Comparison of ENCODE assay signal across 12 cellular contexts in genomic region chr1:241592273-241592958, GRCh38. TPM values are rescaled to one million over a fixed set of nuclear protein-coding genes. Genes with fewer than 3 reads are reported as not detected.
A peak's percentile ranks its signal among the peaks of the same experiment; 100 is the strongest.
DNase-seq lines count a peak whose midpoint lies in the region; ATAC-seq lines count a peak whose summit lies in the region.
"Had no signal": no experiment of that assay in that cellular context is flagged by ENCODE, and none has a peak within 500 bp of the region (broad histone marks: within the 10 kb centered on the region; RNA-seq: fewer than 3 reads in every experiment).

No MANE protein-coding gene starts in this region.

- H3K27me3 Mint-ChIP-seq in activated T-helper 17 cell treated with anti-CD3 and anti-CD28 coated beads, Interleukin-2, amount 50 U/mL, for 72 hours: no peaks in the 10 kb centered on the region

- ATAC-seq in GM18907 (IDR thresholded peaks at IDR 0.05; ENCODE audit: unreplicated experiment): peak; percentile 82
- peak; percentile 64 for ATAC-seq in HG03097 (IDR thresholded peaks at IDR 0.05; ENCODE audit: low FRiP score, unreplicated experiment)
- ATAC-seq in activated T-helper 17 cell treated with anti-CD3 and anti-CD28 coated beads, Interleukin-2, amount 50 U/mL, for 72 hours (replicated peaks): peak; percentile 96

- H3K4me1 Mint-ChIP-seq in activated T-helper 17 cell treated with anti-CD3 and anti-CD28 coated beads, Interleukin-2, amount 50 U/mL, for 72 hours: peaks cover 12% of the 10 kb centered on the region

- peak overlapping the region; percentile 34 for H3K4me3 Mint-ChIP-seq in activated T-helper 17 cell treated with anti-CD3 and anti-CD28 coated beads, Interleukin-2, amount 50 U/mL, for 72 hours
- H3K4me3 Mint-ChIP-seq: nephron progenitor cell had no signal

- intact Hi-C loops in cardiac septum (cut with DNase I): no loop called here

- H3K9me3 Mint-ChIP-seq in activated T-helper 17 cell treated with anti-CD3 and anti-CD28 coated beads, Interleukin-2, amount 50 U/mL, for 72 hours: no peaks in the 10 kb centered on the region
- H3K9me3 Mint-ChIP-seq: nephron progenitor cell had no signal

- H3K27ac Mint-ChIP-seq in activated T-helper 17 cell treated with anti-CD3 and anti-CD28 coated beads, Interleukin-2, amount 50 U/mL, for 72 hours: peak overlapping the region; percentile 69

- peaks cover 19% of the 10 kb centered on the region for H3K36me3 Mint-ChIP-seq in activated T-helper 17 cell treated with anti-CD3 and anti-CD28 coated beads, Interleukin-2, amount 50 U/mL, for 72 hours (ENCODE audit: low read depth)

- peak; percentile 88 for DNase-seq in A172 (ENCODE audit: low spot score)
- DNase-seq in NCI-H1105 treated with DMSO at 0.1 percent for 48 hours (lab: John Stamatoyannopoulos, UW): no peak
- no peak for DNase-seq in cardiac septum (ENCODE audit: low spot score)
- no peak for DNase-seq in central memory CD4-positive, alpha-beta T cell
- DNase-seq in mesenteric fat pad (ENCODE audit: low spot score): no peak
- DNase-seq: NCI-H524 treated with DMSO at 0.1 percent for 48 hours, nephron progenitor cell had no signal

RNA-seq across cellular contexts. Expression of gene CHML, which starts 47.8 kb away (rescaled TPM):
- total RNA-seq in A172 (2014; rRNA removed; shearing (Covaris generic)): 45.7 and 55.4 TPM in 2 replicates
- total RNA-seq in activated T-helper 17 cell treated with anti-CD3 and anti-CD28 coated beads, Interleukin-2, amount 50 U/mL, for 72 hours: 10 to 100 TPM in 1 of 2 donors, 1 to 10 TPM in 1; 8.9 to 13.4 TPM
- 5.7 TPM for total RNA-seq in cardiac septum
- total RNA-seq in mesenteric fat pad: 8.0 TPM

RNA-seq across cellular contexts. Expression of gene OPN3, which starts 47.8 kb away (rescaled TPM):
- 12.1 and 22.8 TPM in 2 replicates for total RNA-seq in A172 (2014; rRNA removed; shearing (Covaris generic))
- 10 to 100 TPM in 1 of 2 donors, 1 to 10 TPM in 1; 9.2 to 14.7 TPM for total RNA-seq in activated T-helper 17 cell treated with anti-CD3 and anti-CD28 coated beads, Interleukin-2, amount 50 U/mL, for 72 hours
- total RNA-seq in cardiac septum (5.7 TPM), mesenteric fat pad (10.5 TPM)

RNA-seq across cellular contexts. Expression of gene WDR64, which starts 59.7 kb away (rescaled TPM):
- total RNA-seq in A172 (2014; rRNA removed; shearing (Covaris generic)): not detected in 2 replicates
- not detected for total RNA-seq in activated T-helper 17 cell treated with anti-CD3 and anti-CD28 coated beads, Interleukin-2, amount 50 U/mL, for 72 hours
- total RNA-seq in cardiac septum: not detected
- total RNA-seq in mesenteric fat pad: not detected
- total RNA-seq: cardiac muscle cell, urinary bladder had no signal
